ENCODE assay signal across 1 cellular context in the genomic region with DNA sequence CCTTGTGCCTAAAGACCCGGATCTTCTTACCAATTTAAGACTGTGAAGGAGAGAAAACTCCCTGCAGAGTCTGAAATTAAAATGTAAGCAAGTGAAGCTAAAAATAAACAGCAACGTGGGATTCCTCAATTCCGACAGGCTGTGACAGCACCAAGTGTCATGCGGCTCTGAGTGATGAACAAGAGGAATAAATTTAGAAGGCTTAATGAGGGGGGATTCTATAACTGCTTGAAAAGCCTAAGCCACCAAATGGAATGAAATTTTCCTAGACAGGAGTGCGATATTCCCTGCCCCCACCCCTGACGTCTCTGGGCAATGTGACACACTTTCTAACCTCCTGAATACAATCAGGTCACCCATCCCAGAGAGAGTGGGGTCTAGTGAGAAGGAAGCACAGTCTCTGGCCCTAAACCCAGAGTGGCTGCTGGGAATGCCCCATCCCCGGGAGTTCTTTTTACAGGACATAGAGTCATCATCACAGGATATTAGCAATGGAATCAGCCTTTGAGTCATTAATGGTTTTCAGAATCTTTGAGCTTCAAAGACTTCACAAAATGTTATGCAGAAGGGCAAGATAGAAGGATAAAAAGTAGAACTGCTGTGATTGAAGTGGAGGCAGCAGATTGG.
TF ChIP-seq lines count a peak whose summit lies in the region.

No MANE protein-coding gene starts in this region.

TF ChIP-seq in WTC11, 78 proteins besides CTCF, POLR2A, EP300 and RAD21 (continued from another document):
- TF ChIP-seq PRDM15 (CRISPR knock-in tag; IDR thresholded peaks at IDR 0.05) (no peak), ZNF232 (CRISPR knock-in tag; IDR thresholded peaks at IDR 0.05) (no peak), TP53 (CRISPR knock-in tag; IDR thresholded peaks at IDR 0.05) (no peak), NFATC4 (CRISPR knock-in tag; IDR thresholded peaks at IDR 0.05) (no peak), IRF2 (CRISPR knock-in tag; IDR thresholded peaks at IDR 0.05; ENCODE audit: borderline replicate concordance, low read depth) (no peak), ESRRA (CRISPR knock-in tag; IDR thresholded peaks at IDR 0.05; ENCODE audit: borderline replicate concordance) (no peak), JAZF1 (CRISPR knock-in tag; IDR thresholded peaks at IDR 0.05) (no peak)
- TF ChIP-seq, protein P1, sequence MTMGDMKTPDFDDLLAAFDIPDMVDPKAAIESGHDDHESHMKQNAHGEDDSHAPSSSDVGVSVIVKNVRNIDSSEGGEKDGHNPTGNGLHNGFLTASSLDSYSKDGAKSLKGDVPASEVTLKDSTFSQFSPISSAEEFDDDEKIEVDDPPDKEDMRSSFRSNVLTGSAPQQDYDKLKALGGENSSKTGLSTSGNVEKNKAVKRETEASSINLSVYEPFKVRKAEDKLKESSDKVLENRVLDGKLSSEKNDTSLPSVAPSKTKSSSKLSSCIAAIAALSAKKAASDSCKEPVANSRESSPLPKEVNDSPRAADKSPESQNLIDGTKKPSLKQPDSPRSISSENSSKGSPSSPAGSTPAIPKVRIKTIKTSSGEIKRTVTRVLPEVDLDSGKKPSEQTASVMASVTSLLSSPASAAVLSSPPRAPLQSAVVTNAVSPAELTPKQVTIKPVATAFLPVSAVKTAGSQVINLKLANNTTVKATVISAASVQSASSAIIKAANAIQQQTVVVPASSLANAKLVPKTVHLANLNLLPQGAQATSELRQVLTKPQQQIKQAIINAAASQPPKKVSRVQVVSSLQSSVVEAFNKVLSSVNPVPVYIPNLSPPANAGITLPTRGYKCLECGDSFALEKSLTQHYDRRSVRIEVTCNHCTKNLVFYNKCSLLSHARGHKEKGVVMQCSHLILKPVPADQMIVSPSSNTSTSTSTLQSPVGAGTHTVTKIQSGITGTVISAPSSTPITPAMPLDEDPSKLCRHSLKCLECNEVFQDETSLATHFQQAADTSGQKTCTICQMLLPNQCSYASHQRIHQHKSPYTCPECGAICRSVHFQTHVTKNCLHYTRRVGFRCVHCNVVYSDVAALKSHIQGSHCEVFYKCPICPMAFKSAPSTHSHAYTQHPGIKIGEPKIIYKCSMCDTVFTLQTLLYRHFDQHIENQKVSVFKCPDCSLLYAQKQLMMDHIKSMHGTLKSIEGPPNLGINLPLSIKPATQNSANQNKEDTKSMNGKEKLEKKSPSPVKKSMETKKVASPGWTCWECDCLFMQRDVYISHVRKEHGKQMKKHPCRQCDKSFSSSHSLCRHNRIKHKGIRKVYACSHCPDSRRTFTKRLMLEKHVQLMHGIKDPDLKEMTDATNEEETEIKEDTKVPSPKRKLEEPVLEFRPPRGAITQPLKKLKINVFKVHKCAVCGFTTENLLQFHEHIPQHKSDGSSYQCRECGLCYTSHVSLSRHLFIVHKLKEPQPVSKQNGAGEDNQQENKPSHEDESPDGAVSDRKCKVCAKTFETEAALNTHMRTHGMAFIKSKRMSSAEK (CRISPR knock-in tag; IDR thresholded peaks at IDR 0.05; ENCODE audit: borderline replicate concordance), result no peak
- TF ChIP-seq, protein P2, sequence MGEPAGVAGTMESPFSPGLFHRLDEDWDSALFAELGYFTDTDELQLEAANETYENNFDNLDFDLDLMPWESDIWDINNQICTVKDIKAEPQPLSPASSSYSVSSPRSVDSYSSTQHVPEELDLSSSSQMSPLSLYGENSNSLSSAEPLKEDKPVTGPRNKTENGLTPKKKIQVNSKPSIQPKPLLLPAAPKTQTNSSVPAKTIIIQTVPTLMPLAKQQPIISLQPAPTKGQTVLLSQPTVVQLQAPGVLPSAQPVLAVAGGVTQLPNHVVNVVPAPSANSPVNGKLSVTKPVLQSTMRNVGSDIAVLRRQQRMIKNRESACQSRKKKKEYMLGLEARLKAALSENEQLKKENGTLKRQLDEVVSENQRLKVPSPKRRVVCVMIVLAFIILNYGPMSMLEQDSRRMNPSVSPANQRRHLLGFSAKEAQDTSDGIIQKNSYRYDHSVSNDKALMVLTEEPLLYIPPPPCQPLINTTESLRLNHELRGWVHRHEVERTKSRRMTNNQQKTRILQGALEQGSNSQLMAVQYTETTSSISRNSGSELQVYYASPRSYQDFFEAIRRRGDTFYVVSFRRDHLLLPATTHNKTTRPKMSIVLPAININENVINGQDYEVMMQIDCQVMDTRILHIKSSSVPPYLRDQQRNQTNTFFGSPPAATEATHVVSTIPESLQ (CRISPR knock-in tag; IDR thresholded peaks at IDR 0.05), result no peak
- TF ChIP-seq, protein P3, sequence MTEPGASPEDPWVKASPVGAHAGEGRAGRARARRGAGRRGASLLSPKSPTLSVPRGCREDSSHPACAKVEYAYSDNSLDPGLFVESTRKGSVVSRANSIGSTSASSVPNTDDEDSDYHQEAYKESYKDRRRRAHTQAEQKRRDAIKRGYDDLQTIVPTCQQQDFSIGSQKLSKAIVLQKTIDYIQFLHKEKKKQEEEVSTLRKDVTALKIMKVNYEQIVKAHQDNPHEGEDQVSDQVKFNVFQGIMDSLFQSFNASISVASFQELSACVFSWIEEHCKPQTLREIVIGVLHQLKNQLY (CRISPR knock-in tag; IDR thresholded peaks at IDR 0.05), result no peak
- TF ChIP-seq, protein P4, sequence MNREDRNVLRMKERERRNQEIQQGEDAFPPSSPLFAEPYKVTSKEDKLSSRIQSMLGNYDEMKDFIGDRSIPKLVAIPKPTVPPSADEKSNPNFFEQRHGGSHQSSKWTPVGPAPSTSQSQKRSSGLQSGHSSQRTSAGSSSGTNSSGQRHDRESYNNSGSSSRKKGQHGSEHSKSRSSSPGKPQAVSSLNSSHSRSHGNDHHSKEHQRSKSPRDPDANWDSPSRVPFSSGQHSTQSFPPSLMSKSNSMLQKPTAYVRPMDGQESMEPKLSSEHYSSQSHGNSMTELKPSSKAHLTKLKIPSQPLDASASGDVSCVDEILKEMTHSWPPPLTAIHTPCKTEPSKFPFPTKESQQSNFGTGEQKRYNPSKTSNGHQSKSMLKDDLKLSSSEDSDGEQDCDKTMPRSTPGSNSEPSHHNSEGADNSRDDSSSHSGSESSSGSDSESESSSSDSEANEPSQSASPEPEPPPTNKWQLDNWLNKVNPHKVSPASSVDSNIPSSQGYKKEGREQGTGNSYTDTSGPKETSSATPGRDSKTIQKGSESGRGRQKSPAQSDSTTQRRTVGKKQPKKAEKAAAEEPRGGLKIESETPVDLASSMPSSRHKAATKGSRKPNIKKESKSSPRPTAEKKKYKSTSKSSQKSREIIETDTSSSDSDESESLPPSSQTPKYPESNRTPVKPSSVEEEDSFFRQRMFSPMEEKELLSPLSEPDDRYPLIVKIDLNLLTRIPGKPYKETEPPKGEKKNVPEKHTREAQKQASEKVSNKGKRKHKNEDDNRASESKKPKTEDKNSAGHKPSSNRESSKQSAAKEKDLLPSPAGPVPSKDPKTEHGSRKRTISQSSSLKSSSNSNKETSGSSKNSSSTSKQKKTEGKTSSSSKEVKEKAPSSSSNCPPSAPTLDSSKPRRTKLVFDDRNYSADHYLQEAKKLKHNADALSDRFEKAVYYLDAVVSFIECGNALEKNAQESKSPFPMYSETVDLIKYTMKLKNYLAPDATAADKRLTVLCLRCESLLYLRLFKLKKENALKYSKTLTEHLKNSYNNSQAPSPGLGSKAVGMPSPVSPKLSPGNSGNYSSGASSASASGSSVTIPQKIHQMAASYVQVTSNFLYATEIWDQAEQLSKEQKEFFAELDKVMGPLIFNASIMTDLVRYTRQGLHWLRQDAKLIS (CRISPR knock-in tag; IDR thresholded peaks at IDR 0.05; ENCODE audit: borderline replicate concordance), result no peak
